Comparison of ENCODE assay signal across 1 cellular context in genomic region chr5:34866989-34867471, GRCh38.
TF ChIP-seq lines count a peak whose summit lies in the region.

No MANE protein-coding gene starts in this region.

TF ChIP-seq in GM23338, 12 proteins besides CTCF, POLR2A, EP300 and RAD21:
- TF ChIP-seq ETS1 (IDR thresholded peaks at IDR 0.05) (no peak), CREB1 (CRISPR knock-in tag; IDR thresholded peaks at IDR 0.05; ENCODE audit: low read depth) (no peak), NANOG (IDR thresholded peaks at IDR 0.05; ENCODE audit: borderline replicate concordance) (no peak), POLR2AphosphoS5 (IDR thresholded peaks at IDR 0.05; ENCODE audit: low read depth) (no peak), JUNB (IDR thresholded peaks at IDR 0.05; ENCODE audit: unreplicated experiment) (no peak), ZNF114 (CRISPR knock-in tag; IDR thresholded peaks at IDR 0.05) (no peak), ZNF331 (CRISPR knock-in tag; IDR thresholded peaks at IDR 0.05; ENCODE audit: low read depth) (no peak), EZH2phosphoT487 (IDR thresholded peaks at IDR 0.05; ENCODE audit: unreplicated experiment) (no peak), STAT1 (IDR thresholded peaks at IDR 0.05; ENCODE audit: unreplicated experiment) (no peak), EZH2 (IDR thresholded peaks at IDR 0.05; ENCODE audit: low read depth, unreplicated experiment) (no peak)
- TF ChIP-seq, protein P1, sequence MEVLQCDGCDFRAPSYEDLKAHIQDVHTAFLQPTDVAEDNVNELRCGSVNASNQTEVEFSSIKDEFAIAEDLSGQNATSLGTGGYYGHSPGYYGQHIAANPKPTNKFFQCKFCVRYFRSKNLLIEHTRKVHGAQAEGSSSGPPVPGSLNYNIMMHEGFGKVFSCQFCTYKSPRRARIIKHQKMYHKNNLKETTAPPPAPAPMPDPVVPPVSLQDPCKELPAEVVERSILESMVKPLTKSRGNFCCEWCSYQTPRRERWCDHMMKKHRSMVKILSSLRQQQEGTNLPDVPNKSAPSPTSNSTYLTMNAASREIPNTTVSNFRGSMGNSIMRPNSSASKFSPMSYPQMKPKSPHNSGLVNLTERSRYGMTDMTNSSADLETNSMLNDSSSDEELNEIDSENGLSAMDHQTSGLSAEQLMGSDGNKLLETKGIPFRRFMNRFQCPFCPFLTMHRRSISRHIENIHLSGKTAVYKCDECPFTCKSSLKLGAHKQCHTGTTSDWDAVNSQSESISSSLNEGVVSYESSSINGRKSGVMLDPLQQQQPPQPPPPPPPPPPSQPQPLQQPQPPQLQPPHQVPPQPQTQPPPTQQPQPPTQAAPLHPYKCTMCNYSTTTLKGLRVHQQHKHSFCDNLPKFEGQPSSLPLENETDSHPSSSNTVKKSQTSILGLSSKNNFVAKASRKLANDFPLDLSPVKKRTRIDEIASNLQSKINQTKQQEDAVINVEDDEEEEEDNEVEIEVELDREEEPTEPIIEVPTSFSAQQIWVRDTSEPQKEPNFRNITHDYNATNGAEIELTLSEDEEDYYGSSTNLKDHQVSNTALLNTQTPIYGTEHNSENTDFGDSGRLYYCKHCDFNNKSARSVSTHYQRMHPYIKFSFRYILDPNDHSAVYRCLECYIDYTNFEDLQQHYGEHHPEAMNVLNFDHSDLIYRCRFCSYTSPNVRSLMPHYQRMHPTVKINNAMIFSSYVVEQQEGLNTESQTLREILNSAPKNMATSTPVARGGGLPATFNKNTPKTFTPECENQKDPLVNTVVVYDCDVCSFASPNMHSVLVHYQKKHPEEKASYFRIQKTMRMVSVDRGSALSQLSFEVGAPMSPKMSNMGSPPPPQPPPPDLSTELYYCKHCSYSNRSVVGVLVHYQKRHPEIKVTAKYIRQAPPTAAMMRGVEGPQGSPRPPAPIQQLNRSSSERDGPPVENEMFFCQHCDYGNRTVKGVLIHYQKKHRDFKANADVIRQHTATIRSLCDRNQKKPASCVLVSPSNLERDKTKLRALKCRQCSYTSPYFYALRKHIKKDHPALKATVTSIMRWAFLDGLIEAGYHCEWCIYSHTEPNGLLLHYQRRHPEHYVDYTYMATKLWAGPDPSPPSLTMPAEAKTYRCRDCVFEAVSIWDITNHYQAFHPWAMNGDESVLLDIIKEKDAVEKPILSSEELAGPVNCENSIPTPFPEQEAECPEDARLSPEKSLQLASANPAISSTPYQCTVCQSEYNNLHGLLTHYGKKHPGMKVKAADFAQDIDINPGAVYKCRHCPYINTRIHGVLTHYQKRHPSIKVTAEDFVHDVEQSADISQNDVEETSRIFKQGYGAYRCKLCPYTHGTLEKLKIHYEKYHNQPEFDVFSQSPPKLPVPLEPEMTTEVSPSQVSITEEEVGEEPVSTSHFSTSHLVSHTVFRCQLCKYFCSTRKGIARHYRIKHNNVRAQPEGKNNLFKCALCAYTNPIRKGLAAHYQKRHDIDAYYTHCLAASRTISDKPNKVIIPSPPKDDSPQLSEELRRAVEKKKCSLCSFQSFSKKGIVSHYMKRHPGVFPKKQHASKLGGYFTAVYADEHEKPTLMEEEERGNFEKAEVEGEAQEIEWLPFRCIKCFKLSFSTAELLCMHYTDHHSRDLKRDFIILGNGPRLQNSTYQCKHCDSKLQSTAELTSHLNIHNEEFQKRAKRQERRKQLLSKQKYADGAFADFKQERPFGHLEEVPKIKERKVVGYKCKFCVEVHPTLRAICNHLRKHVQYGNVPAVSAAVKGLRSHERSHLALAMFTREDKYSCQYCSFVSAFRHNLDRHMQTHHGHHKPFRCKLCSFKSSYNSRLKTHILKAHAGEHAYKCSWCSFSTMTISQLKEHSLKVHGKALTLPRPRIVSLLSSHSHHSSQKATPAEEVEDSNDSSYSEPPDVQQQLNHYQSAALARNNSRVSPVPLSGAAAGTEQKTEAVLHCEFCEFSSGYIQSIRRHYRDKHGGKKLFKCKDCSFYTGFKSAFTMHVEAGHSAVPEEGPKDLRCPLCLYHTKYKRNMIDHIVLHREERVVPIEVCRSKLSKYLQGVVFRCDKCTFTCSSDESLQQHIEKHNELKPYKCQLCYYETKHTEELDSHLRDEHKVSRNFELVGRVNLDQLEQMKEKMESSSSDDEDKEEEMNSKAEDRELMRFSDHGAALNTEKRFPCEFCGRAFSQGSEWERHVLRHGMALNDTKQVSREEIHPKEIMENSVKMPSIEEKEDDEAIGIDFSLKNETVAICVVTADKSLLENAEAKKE (CRISPR knock-in tag; IDR thresholded peaks at IDR 0.05) = no peak
- TF ChIP-seq, protein P2, sequence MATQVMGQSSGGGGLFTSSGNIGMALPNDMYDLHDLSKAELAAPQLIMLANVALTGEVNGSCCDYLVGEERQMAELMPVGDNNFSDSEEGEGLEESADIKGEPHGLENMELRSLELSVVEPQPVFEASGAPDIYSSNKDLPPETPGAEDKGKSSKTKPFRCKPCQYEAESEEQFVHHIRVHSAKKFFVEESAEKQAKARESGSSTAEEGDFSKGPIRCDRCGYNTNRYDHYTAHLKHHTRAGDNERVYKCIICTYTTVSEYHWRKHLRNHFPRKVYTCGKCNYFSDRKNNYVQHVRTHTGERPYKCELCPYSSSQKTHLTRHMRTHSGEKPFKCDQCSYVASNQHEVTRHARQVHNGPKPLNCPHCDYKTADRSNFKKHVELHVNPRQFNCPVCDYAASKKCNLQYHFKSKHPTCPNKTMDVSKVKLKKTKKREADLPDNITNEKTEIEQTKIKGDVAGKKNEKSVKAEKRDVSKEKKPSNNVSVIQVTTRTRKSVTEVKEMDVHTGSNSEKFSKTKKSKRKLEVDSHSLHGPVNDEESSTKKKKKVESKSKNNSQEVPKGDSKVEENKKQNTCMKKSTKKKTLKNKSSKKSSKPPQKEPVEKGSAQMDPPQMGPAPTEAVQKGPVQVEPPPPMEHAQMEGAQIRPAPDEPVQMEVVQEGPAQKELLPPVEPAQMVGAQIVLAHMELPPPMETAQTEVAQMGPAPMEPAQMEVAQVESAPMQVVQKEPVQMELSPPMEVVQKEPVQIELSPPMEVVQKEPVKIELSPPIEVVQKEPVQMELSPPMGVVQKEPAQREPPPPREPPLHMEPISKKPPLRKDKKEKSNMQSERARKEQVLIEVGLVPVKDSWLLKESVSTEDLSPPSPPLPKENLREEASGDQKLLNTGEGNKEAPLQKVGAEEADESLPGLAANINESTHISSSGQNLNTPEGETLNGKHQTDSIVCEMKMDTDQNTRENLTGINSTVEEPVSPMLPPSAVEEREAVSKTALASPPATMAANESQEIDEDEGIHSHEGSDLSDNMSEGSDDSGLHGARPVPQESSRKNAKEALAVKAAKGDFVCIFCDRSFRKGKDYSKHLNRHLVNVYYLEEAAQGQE (IDR thresholded peaks at IDR 0.05; ENCODE audit: unreplicated experiment) = no peak
